Comparison of ENCODE assay signal across 8 cellular contexts in the genomic region with DNA sequence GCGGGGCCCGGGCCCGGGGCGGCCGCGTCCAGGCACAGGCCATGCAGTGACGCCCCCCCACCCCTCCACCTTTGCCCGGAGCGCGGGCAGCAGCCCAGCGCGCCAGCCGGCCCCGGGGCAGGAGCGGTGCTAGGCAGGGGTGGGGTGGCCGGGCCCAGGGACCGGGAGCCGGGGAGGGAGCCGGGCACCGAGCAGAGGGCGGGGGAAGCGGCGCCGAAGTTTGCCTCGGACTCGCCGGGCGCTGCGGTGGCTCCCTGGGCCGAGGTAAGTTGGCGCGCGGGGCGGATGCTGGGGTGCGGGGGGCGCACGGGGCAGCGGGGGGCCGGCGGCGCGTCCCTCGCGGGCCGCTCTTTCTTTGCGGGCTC. TPM values are rescaled to one million over a fixed set of nuclear protein-coding genes. Genes with fewer than 3 reads are reported as not detected.
A peak's percentile ranks its signal among the peaks of the same experiment; 100 is the strongest.
DNase-seq lines count a peak whose midpoint lies in the region; ATAC-seq and TF ChIP-seq lines count a peak whose summit lies in the region.

No MANE protein-coding gene starts in this region.

- H3K79me2 ChIP-seq in neural cell (replicated peaks; ENCODE audit: insufficient read depth, low read length): peaks cover 45% of the 10 kb centered on the region

- H3K27me3 Mint-ChIP-seq in activated T-helper 1 cell treated with anti-CD3 and anti-CD28 coated beads, Interleukin-12 subunit alpha, Interleukin-12 subunit beta, Interleukin-2, Interleukin-4 antibody, amounts not matched to agents 30 ng/mL and 10 ng/mL and 1 ng/mL, durations not matched to agents 14 hours and 24 hours and 36 hours (ENCODE audit: insufficient read depth): peaks cover 57% of the 10 kb centered on the region

- H3F3A ChIP-seq in neural cell (ENCODE audit: insufficient read depth, low read length, poor library complexity, severe bottlenecking): no peaks in the 10 kb centered on the region

- H3K9me3 Mint-ChIP-seq in activated T-helper 1 cell treated with anti-CD3 and anti-CD28 coated beads, Interleukin-12 subunit alpha, Interleukin-12 subunit beta, Interleukin-2, Interleukin-4 antibody, amounts not matched to agents 30 ng/mL and 10 ng/mL and 1 ng/mL, durations not matched to agents 14 hours and 24 hours and 36 hours: no peaks in the 10 kb centered on the region

- H3K4me1 Mint-ChIP-seq in activated T-helper 1 cell treated with anti-CD3 and anti-CD28 coated beads, Interleukin-12 subunit alpha, Interleukin-12 subunit beta, Interleukin-2, Interleukin-4 antibody, amounts not matched to agents 30 ng/mL and 10 ng/mL and 1 ng/mL, durations not matched to agents 14 hours and 24 hours and 36 hours (ENCODE audit: low read depth): peaks cover 6% of the 10 kb centered on the region

- DNase-seq in 8988T: peak; percentile 72
- DNase-seq in epithelial cell of esophagus (ENCODE audit: low read depth): peak; percentile 36
- DNase-seq in NCI-H226: no peak
- DNase-seq in activated T-helper 1 cell treated with anti-CD3 and anti-CD28 coated beads, Interleukin-12 subunit alpha, Interleukin-12 subunit beta, Interleukin-2, Interleukin-4 antibody, amounts not matched to agents 30 ng/mL and 10 ng/mL and 1 ng/mL, durations not matched to agents 14 hours and 24 hours and 36 hours (ENCODE audit: low spot score): no peak
- DNase-seq in NCI-H146 treated with DMSO at 0.1 percent for 48 hours (lab: John Stamatoyannopoulos, UW; ENCODE audit: unreplicated experiment): no peak

- TF ChIP-seq EP300 in neural cell (conservative IDR thresholded peaks at IDR 0.05; ENCODE audit: poor library complexity, severe bottlenecking): no peak

- no peak overlapping the region for H3K27ac Mint-ChIP-seq in activated T-helper 1 cell treated with anti-CD3 and anti-CD28 coated beads, Interleukin-12 subunit alpha, Interleukin-12 subunit beta, Interleukin-2, Interleukin-4 antibody, amounts not matched to agents 30 ng/mL and 10 ng/mL and 1 ng/mL, durations not matched to agents 14 hours and 24 hours and 36 hours

- intact Hi-C loops in activated T-helper 1 cell treated with anti-CD3 and anti-CD28 coated beads, Interleukin-12 subunit alpha, Interleukin-12 subunit beta, Interleukin-2, Interleukin-4 antibody, amounts not matched to agents 30 ng/mL and 10 ng/mL and 1 ng/mL, durations not matched to agents 14 hours and 24 hours and 36 hours (cut with micrococcal nuclease): loop anchor here (2.0 to 10.0 kb wide), 3 partner anchors 790 to 994 kb away; partner anchors contain the start of genes BTBD10, FAR1 and USP47

- H3K9me2 ChIP-seq in neural cell (ENCODE audit: insufficient read depth, low read length): no peaks in the 10 kb centered on the region

- H3K4me3 ChIP-seq in epithelial cell of esophagus (ENCODE audit: low read length): peak overlapping the region; percentile 39
- H3K4me3 ChIP-seq in neural cell (ENCODE audit: low read length): peak overlapping the region; percentile 78

- no peaks in the 10 kb centered on the region for H3K36me3 Mint-ChIP-seq in activated T-helper 1 cell treated with anti-CD3 and anti-CD28 coated beads, Interleukin-12 subunit alpha, Interleukin-12 subunit beta, Interleukin-2, Interleukin-4 antibody, amounts not matched to agents 30 ng/mL and 10 ng/mL and 1 ng/mL, durations not matched to agents 14 hours and 24 hours and 36 hours (ENCODE audit: low read depth)

- H3K27ac ChIP-seq in neural cell (ENCODE audit: low read length): peak overlapping the region; percentile 33

- no peaks in the 10 kb centered on the region for H3K9me3 ChIP-seq in neural cell (ENCODE audit: low read length)

- no peaks in the 10 kb centered on the region for H4K20me1 ChIP-seq in neural cell (ENCODE audit: insufficient read depth)

- H3K4me3 Mint-ChIP-seq in activated T-helper 1 cell treated with anti-CD3 and anti-CD28 coated beads, Interleukin-12 subunit alpha, Interleukin-12 subunit beta, Interleukin-2, Interleukin-4 antibody, amounts not matched to agents 30 ng/mL and 10 ng/mL and 1 ng/mL, durations not matched to agents 14 hours and 24 hours and 36 hours: no peak overlapping the region

- H2AFZ ChIP-seq in neural cell (ENCODE audit: low read depth, low read length): no peak overlapping the region

- H3K9ac ChIP-seq in neural cell (ENCODE audit: low read length): peak overlapping the region; percentile 73

- peak; percentile 29 for ATAC-seq in GM18909 (IDR thresholded peaks at IDR 0.05; ENCODE audit: poor library complexity, unreplicated experiment)
- peak; percentile 4 for ATAC-seq in HG03571 (IDR thresholded peaks at IDR 0.05; ENCODE audit: unreplicated experiment)

- H3K36me3 ChIP-seq in neural cell (ENCODE audit: insufficient read depth, low read length): no peaks in the 10 kb centered on the region

- no peak overlapping the region for H3K4me2 ChIP-seq in neural cell (ENCODE audit: low read length)

- TF ChIP-seq CTCF in epithelial cell of esophagus (IDR thresholded peaks at IDR 0.05; ENCODE audit: insufficient read depth, low read depth, low read length, missing control alignments) (no peak), neural cell (IDR thresholded peaks at IDR 0.05; ENCODE audit: poor library complexity, severe bottlenecking) (no peak)

- no peak for TF ChIP-seq RAD21 in neural cell (conservative IDR thresholded peaks at IDR 0.05)

- no peaks in the 10 kb centered on the region for H3K27me3 ChIP-seq in neural cell (ENCODE audit: insufficient read depth, low read depth, low read length)

TF ChIP-seq in neural cell, 6 proteins besides CTCF, POLR2A, EP300 and RAD21:
- TF ChIP-seq POLR2AphosphoS5 (IDR thresholded peaks at IDR 0.05) (no peak), TAF1 (IDR thresholded peaks at IDR 0.05; ENCODE audit: low read depth) (no peak), SMC3 (conservative IDR thresholded peaks at IDR 0.05; ENCODE audit: poor library complexity) (no peak), EZH2 (IDR thresholded peaks at IDR 0.05; ENCODE audit: borderline replicate concordance, insufficient read depth, low read length, poor library complexity, severe bottlenecking) (no peak), MXI1 (conservative IDR thresholded peaks at IDR 0.05; ENCODE audit: poor library complexity, severe bottlenecking) (no peak)
- TF ChIP-seq, protein P1, sequence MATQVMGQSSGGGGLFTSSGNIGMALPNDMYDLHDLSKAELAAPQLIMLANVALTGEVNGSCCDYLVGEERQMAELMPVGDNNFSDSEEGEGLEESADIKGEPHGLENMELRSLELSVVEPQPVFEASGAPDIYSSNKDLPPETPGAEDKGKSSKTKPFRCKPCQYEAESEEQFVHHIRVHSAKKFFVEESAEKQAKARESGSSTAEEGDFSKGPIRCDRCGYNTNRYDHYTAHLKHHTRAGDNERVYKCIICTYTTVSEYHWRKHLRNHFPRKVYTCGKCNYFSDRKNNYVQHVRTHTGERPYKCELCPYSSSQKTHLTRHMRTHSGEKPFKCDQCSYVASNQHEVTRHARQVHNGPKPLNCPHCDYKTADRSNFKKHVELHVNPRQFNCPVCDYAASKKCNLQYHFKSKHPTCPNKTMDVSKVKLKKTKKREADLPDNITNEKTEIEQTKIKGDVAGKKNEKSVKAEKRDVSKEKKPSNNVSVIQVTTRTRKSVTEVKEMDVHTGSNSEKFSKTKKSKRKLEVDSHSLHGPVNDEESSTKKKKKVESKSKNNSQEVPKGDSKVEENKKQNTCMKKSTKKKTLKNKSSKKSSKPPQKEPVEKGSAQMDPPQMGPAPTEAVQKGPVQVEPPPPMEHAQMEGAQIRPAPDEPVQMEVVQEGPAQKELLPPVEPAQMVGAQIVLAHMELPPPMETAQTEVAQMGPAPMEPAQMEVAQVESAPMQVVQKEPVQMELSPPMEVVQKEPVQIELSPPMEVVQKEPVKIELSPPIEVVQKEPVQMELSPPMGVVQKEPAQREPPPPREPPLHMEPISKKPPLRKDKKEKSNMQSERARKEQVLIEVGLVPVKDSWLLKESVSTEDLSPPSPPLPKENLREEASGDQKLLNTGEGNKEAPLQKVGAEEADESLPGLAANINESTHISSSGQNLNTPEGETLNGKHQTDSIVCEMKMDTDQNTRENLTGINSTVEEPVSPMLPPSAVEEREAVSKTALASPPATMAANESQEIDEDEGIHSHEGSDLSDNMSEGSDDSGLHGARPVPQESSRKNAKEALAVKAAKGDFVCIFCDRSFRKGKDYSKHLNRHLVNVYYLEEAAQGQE (IDR thresholded peaks at IDR 0.05; ENCODE audit: borderline replicate concordance): no peak

RNA-seq across cellular contexts. Expression of gene TEAD1, which starts 0.3 kb away (rescaled TPM):
- 12.2 and 17.2 TPM in 2 replicates for polyA plus RNA-seq in neural cell
- 56.5 and 76.6 TPM in 2 replicates for polyA minus RNA-seq in neural cell
- 0.41 and 1.2 TPM in 2 replicates for total RNA-seq in activated T-helper 1 cell treated with anti-CD3 and anti-CD28 coated beads, Interleukin-12 subunit alpha, Interleukin-12 subunit beta, Interleukin-2, Interleukin-4 antibody, amounts not matched to agents 30 ng/mL and 10 ng/mL and 1 ng/mL, durations not matched to agents 14 hours and 24 hours and 36 hours

Comparison
In these comparisons a context has a peak if more than half of its experiments do, and no peak if none do; other contexts are left out.
1. DNase-seq: peak in 8988T (single experiment) and epithelial cell of esophagus (single experiment); none in NCI-H226 (single experiment), activated T-helper 1 cell treated with anti-CD3 and anti-CD28 coated beads, Interleukin-12 subunit alpha, Interleukin-12 subunit beta, Interleukin-2, Interleukin-4 antibody, amounts not matched to agents 30 ng/mL and 10 ng/mL and 1 ng/mL, durations not matched to agents 14 hours and 24 hours and 36 hours (single experiment) and NCI-H146 treated with DMSO at 0.1 percent for 48 hours (single experiment).